In the genomic region with DNA sequence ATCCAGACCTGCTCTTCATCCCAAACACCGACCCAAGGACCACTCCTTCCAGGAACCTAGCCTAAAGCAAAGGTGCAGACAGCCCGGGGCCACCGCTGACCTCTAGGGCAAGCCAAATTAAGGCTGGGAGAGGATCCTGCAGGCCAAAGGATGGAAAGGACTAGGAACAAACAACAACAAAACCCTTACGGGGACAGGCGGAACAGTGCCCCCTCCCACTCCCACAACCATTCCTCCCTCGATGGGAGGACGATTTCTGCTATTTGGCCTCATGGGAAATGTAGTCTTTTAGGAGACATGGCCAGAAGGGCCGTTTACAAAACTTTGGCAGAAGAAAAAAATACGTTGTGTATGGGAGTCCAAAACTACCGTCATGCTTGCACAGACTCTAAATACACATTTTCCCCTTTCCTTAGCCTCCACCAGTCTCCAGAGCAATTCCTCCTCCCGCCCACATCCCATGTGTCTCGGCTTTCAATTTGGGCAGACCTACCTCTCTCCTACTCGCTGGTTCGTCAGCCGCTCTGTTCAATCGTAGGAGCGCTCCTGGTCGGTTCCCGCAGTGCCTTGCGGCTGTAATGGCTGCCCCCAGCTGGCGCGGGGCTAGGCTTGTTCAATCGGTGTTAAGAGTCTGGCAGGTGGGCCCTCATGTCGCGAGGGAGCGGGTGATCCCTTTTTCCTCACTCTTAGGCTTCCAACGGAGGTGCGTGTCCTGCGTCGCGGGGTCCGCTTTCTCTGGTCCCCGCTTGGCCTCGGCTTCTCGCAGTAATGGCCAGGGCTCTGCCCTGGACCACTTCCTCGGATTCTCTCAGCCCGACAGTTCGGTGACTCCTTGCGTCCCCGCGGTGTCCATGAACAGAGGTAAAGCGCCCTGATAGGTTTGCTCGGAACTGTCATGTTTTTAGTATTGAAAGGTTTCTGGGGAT, we compare ENCODE assay signal across 8 cellular contexts. TPM values are rescaled to one million over a fixed set of nuclear protein-coding genes. Genes with fewer than 3 reads are reported as not detected.
DNase-seq lines count a peak whose midpoint lies in the region; ATAC-seq, FAIRE-seq and TF ChIP-seq lines count a peak whose summit lies in the region.

TSS of gene ERAL1 (plus strand) at position 560 of the 926 bp plus-strand sequence. CDS start at position 579, 19 bp downstream.

- H3K4me2 ChIP-seq in mammary epithelial cell (ENCODE audit: insufficient read depth, low read depth, low read length) = peak within 1 kb of the TSS; percentile 93

- H3K27ac ChIP-seq in mammary epithelial cell (ENCODE audit: insufficient read depth, low read depth, low read length) (peak within 1 kb of the TSS; percentile 43), iPS-20b (ENCODE audit: low read length) (peak within 1 kb of the TSS; percentile 40), small intestine (ENCODE audit: low read depth in 1 of 2, low read length in 1 of 2) (peak within 1 kb of the TSS; percentile 56 to 63)

- H3K36me3 ChIP-seq in mammary epithelial cell (ENCODE audit: insufficient read depth, low read length) (peaks cover 2% of the 10 kb centered on the region), iPS-20b (ENCODE audit: insufficient read depth, low read depth, low read length) (peaks cover 29% of the 10 kb centered on the region), small intestine (ENCODE audit: control insufficient read depth in 2 of 2, insufficient read depth in 2 of 2, low read length in 2 of 2) (peaks cover 8 to 14% of the 10 kb centered on the region in 2 donors)

- no peaks in the 10 kb centered on the region for H3K27me3 ChIP-seq in mammary epithelial cell (ENCODE audit: insufficient read depth, low read length)
- H3K27me3 ChIP-seq in iPS-20b (ENCODE audit: insufficient read depth, low read length) = no peaks in the 10 kb centered on the region
- H3K27me3 ChIP-seq in small intestine (ENCODE audit: control insufficient read depth in 2 of 2, insufficient read depth in 2 of 2, low read length in 2 of 2) = no peaks in the 10 kb centered on the region

- WGBS in mammary epithelial cell (ENCODE audit: low coverage, missing lambda C conversion rate) = 3% methylated on average over 40 of the region's 43 CpGs
- 1% methylated on average over 43 of the region's 43 CpGs for WGBS in small intestine, 3 donors

- peak within 1 kb of the TSS; percentile 79 for H3K9ac ChIP-seq in mammary epithelial cell (ENCODE audit: insufficient read depth, low read length)
- H3K9ac ChIP-seq in iPS-20b (ENCODE audit: low read depth, low read length) = peak within 1 kb of the TSS; percentile 88

- H3K4me3 ChIP-seq in WI38 (ENCODE audit: low read depth, low read length) (peak within 1 kb of the TSS; percentile 94), mammary epithelial cell (replicated peaks in 1 of 3; ENCODE audit: insufficient read depth in 1 of 3, low read depth in 2 of 3, low read length in 3 of 3) (peak within 1 kb of the TSS; percentile 61 to 82 (median 69)), iPS-20b (ENCODE audit: low read length) (peak within 1 kb of the TSS; percentile 89), small intestine (ENCODE audit: low read depth in 1 of 2, low read length in 2 of 2) (peak within 1 kb of the TSS; percentile 48 to 84)

- DNase-seq in NCI-H2196 treated with DMSO at 0.1 percent for 48 hours (lab: John Stamatoyannopoulos, UW; ENCODE audit: unreplicated experiment) (peak; percentile 53), mammary epithelial cell (peak; percentile 85), small intestine (peak; percentile 87)

- H3K4me1 ChIP-seq in mammary epithelial cell (ENCODE audit: insufficient read depth, low read length) = peaks cover 12% of the 10 kb centered on the region
- H3K4me1 ChIP-seq in iPS-20b (ENCODE audit: insufficient read depth, low read length) = 0 out of 2 replicates have a peak, but pooled peaks cover 3% of the 10 kb centered on the region
- no peaks in the 10 kb centered on the region for H3K4me1 ChIP-seq in small intestine (ENCODE audit: control insufficient read depth in 2 of 2, insufficient read depth in 1 of 2, low read depth in 1 of 2, low read length in 1 of 2)

- dilution Hi-C loops in mammary epithelial cell (cut with HindIII; ENCODE audit: low sequenced_read_pairs) = no loop called here

- no peaks in the 10 kb centered on the region for H4K20me1 ChIP-seq in mammary epithelial cell (ENCODE audit: insufficient read depth, low read length)

- intact Hi-C loops in mammary epithelial cell (cut with micrococcal nuclease) = loop anchor here (1.0 to 2.0 kb wide), 3 partner anchors 12 to 127 kb away; partner anchors contain the start of genes FAM222B and FLOT2

- peak; percentile 86 for ATAC-seq in GM18858 (IDR thresholded peaks at IDR 0.05; ENCODE audit: unreplicated experiment)
- ATAC-seq in HG03097 (IDR thresholded peaks at IDR 0.05; ENCODE audit: low FRiP score, unreplicated experiment) = peak; percentile 94

- FAIRE-seq in A204.1 (lab: Jason Lieb, UNC) (peak; percentile 86), small intestine (lab: Jason Lieb, UNC) (no peak)

- peak within 1 kb of the TSS; percentile 99 for H2AFZ ChIP-seq in mammary epithelial cell (ENCODE audit: low read depth, low read length)

- no TSS peak for BruUV-seq in mammary epithelial cell (replicated peaks; lab: Mats Ljungman, UMichigan)

- H3K9me3 ChIP-seq in mammary epithelial cell (replicated peaks; ENCODE audit: insufficient read depth, low read length) (no peaks in the 10 kb centered on the region), iPS-20b (ENCODE audit: insufficient read depth, low read depth, low read length) (no peaks in the 10 kb centered on the region), small intestine (ENCODE audit: control insufficient read depth, low read depth) (no peaks in the 10 kb centered on the region)

- H3K79me2 ChIP-seq in mammary epithelial cell (ENCODE audit: insufficient read depth, low read length) = peaks cover 16% of the 10 kb centered on the region

- CTCF ChIA-PET in mammary epithelial cell (lab: Charles Lee; ENCODE audit: low non-redundant PET) = no interaction called here

- TF ChIP-seq CTCF in WI38 (IDR thresholded peaks at IDR 0.05; ENCODE audit: low read depth, low read length) (no peak), mammary epithelial cell (conservative IDR thresholded peaks at IDR 0.05 in 1 of 2, IDR thresholded peaks at IDR 0.05 in 1 of 2; ENCODE audit: extremely low read depth in 1 of 2, insufficient read depth in 1 of 2, low read depth in 1 of 2, low read length in 2 of 2) (peak in 1 of 2 donors; percentile 8)

- in situ Hi-C loops in mammary epithelial cell (cut with MboI; ENCODE audit: low sequenced_read_pairs in 2 of 2) = no loop called here

RNA-seq across cellular contexts. Expression of gene ERAL1, which starts in this region (rescaled TPM):
- 10 to 100 TPM; 48.4 to 53.2 TPM for total RNA-seq in mammary epithelial cell
- polyA plus RNA-seq in mammary epithelial cell = 68.5 TPM
- polyA minus RNA-seq in mammary epithelial cell = 83.1 TPM
- 10 to 100 TPM; 38.5 to 46.7 (median 46.6) TPM for polyA plus RNA-seq in small intestine

Comparison
In these comparisons a context has a peak if more than half of its experiments do, and no peak if none do; other contexts are left out.
1. Peak in every context shown above with its lines: DNase-seq, ATAC-seq, H3K4me3 ChIP-seq and H3K27ac ChIP-seq.